Comparison of ENCODE assay signal across 7 cellular contexts in genomic region chr13:73058432-73058740, GRCh38. TPM values are rescaled to one million over a fixed set of nuclear protein-coding genes. Genes with fewer than 3 reads are reported as not detected.
DNase-seq lines count a peak whose midpoint lies in the region; ATAC-seq and TF ChIP-seq lines count a peak whose summit lies in the region.

No MANE protein-coding gene starts in this region.

- H3F3A ChIP-seq in SU-DHL-6 (ENCODE audit: insufficient read depth): peaks cover 4% of the 10 kb centered on the region; the same call in 1 of the 2 replicates

- in situ Hi-C loops in GM13977 (cut with MboI; ENCODE audit: low pct_unique_long_range_greater_than_20kb, low sequenced_read_pairs, unreplicated experiment): loop anchor here (25.0 kb wide), 1 partner anchor 654 kb away; no protein-coding TSS in a partner anchor

- no peaks in the 10 kb centered on the region for H3K9me2 ChIP-seq in SU-DHL-6 (replicated peaks; ENCODE audit: insufficient read depth, low read length)

- peak overlapping the region; percentile 94 for H2AFZ ChIP-seq in SU-DHL-6 (ENCODE audit: low read depth, low read length, severe bottlenecking)

- H3K9ac ChIP-seq in SU-DHL-6 (ENCODE audit: low read length): peak overlapping the region; percentile 71

- H3K4me3 ChIP-seq in SU-DHL-6 (ENCODE audit: insufficient read depth, low read length, poor library complexity, severe bottlenecking) (peak overlapping the region; percentile 49), iPS-18c (ENCODE audit: insufficient read depth, low read depth, low read length) (peak overlapping the region; percentile 73), tibial nerve (peak overlapping the region; percentile 77 to 93 (median 90))

- DNase-seq in tibial nerve (ENCODE audit: low spot score in 2 of 2): no peak
- no peak for DNase-seq in stimulated activated CD4-positive, alpha-beta T cell treated with anti-CD3 and anti-CD28 coated beads, Interleukin-12 subunit alpha, Interleukin-12 subunit beta, amount 100 ng/mL, for 4 hours
- no peak for DNase-seq in GM13977 (ENCODE audit: low spot score)

- WGBS in tibial nerve, 2 donors: 1% methylated on average over 8 of the region's 8 CpGs

- H4K20me1 ChIP-seq in SU-DHL-6 (ENCODE audit: low read depth, low read length): peaks cover 4% of the 10 kb centered on the region; the same call in 1 of the 2 replicates

- TF ChIP-seq CTCF in SU-DHL-6 (IDR thresholded peaks at IDR 0.05; ENCODE audit: insufficient read depth, low read length, poor library complexity, severe bottlenecking) (no peak), tibial nerve (IDR thresholded peaks at IDR 0.05) (no peak), GM13977 (IDR thresholded peaks at IDR 0.05; ENCODE audit: extremely low read depth, insufficient read depth, missing control alignments) (no peak)

- TF ChIP-seq POLR2A in tibial nerve (IDR thresholded peaks at IDR 0.05): no peak

- no peaks in the 10 kb centered on the region for H3K36me3 ChIP-seq in SU-DHL-6 (ENCODE audit: low read length)
- H3K36me3 ChIP-seq in tibial nerve: no peaks in the 10 kb centered on the region

- H3K79me2 ChIP-seq in SU-DHL-6 (ENCODE audit: insufficient read depth, low read length): no peaks in the 10 kb centered on the region

- no peak for TF ChIP-seq EP300 in tibial nerve (IDR thresholded peaks at IDR 0.05)

- ATAC-seq in GM18907 (IDR thresholded peaks at IDR 0.05; ENCODE audit: unreplicated experiment): peak; percentile 28
- peak; percentile 13 for ATAC-seq in HG02610 (IDR thresholded peaks at IDR 0.05; ENCODE audit: unreplicated experiment)

- H3K27me3 ChIP-seq in SU-DHL-6 (ENCODE audit: low read length): no peaks in the 10 kb centered on the region
- peaks cover 0 to 2% of the 10 kb centered on the region in 2 donors for H3K27me3 ChIP-seq in tibial nerve

- peak overlapping the region; percentile 78 for H3K4me2 ChIP-seq in SU-DHL-6 (ENCODE audit: low read depth, low read length, poor library complexity, severe bottlenecking)

- H3K27ac ChIP-seq in SU-DHL-6 (ENCODE audit: low read depth, low read length) (no peak overlapping the region), tibial nerve (peak overlapping the region; percentile 3 to 73 (median 52))

- peaks cover 0 to 17% (median 3%) of the 10 kb centered on the region in 4 donors for H3K4me1 ChIP-seq in tibial nerve

- no peaks in the 10 kb centered on the region for H3K9me3 ChIP-seq in SU-DHL-6 (ENCODE audit: insufficient read depth, low read length)
- peaks cover 5% of the 10 kb centered on the region for H3K9me3 ChIP-seq in iPS-18c (ENCODE audit: control insufficient read depth, insufficient read depth, low read length)
- H3K9me3 ChIP-seq in tibial nerve: no peaks in the 10 kb centered on the region

RNA-seq across cellular contexts. Expression of gene KLF5, which starts 0.4 kb away (rescaled TPM):
- 100 to 1,000 TPM in 2 of 4 donors, 10 to 100 TPM in 2; 26.4 to 109 (median 85.4) TPM for total RNA-seq in tibial nerve
